Comparison of ENCODE assay signal across 10 cellular contexts in the genomic region with DNA sequence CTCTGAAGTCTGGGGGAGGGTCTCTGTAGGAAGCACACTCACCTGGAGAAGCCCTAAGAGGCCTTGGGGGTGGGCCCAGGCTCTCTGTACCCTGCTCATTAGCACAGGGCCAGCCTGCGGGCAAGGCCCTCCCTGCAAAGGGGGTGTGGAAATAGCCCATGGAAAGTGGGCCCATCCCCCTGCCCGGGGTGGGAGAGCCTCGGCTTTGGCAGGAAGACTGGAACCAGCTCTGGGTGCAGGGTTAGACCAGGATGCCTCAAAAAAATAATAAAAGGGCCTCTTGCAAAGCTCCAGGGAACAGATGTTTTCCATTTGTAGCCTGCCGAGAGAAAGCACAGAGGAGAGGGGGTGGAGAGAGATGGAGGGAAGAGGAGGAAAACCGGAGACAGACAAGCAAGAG.
A peak's percentile ranks its signal among the peaks of the same experiment; 100 is the strongest.
DNase-seq lines count a peak whose midpoint lies in the region; ATAC-seq and TF ChIP-seq lines count a peak whose summit lies in the region.
"Had no signal": no experiment of that assay in that cellular context is flagged by ENCODE, and none has a peak within 500 bp of the region (broad histone marks: within the 10 kb centered on the region; RNA-seq: fewer than 3 reads in every experiment).

No MANE protein-coding gene starts in this region.

- POLR2A ChIA-PET in activated B cell treated with CpG ODN at 0.5 μM for 24 hours (lab: Charles Lee) = no interaction called here

- no peaks in the 10 kb centered on the region for H3K9me3 ChIP-seq in left ventricle myocardium inferior (replicated peaks)

- no peak overlapping the region for H3K4me3 ChIP-seq in left ventricle myocardium inferior

- CTCF ChIA-PET in activated B cell treated with CpG ODN at 0.5 μM for 24 hours (lab: Charles Lee) = no interaction called here

- H3K27ac Mint-ChIP-seq in activated B cell treated with CpG ODN at 0.5 μM for 24 hours = peak overlapping the region; percentile 84
- H3K27ac Mint-ChIP-seq in stimulated activated effector memory CD8-positive, alpha-beta T cell treated with anti-CD3 and anti-CD28 coated beads, Interleukin-12 subunit alpha, Interleukin-12 subunit beta, amount 100 ng/mL, for 72 hours = peak overlapping the region; percentile 69
- H3K27ac Mint-ChIP-seq: activated CD8-positive, alpha-beta memory T cell treated with anti-CD3 and anti-CD28 coated beads, Interleukin-2, amount 10 ng/mL, durations not matched to agents 7 days and 5 days had no signal

- intact Hi-C loops in activated B cell treated with CpG ODN at 0.5 μM for 24 hours (cut with micrococcal nuclease) (no loop called here), left ventricle myocardium inferior (cut with micrococcal nuclease) (no loop called here)

- ATAC-seq in activated B cell treated with CpG ODN at 0.5 μM for 24 hours (ENCODE audit: low read depth) (no peak), HG03095 (IDR thresholded peaks at IDR 0.05; ENCODE audit: unreplicated experiment) (no peak), GM18498 (IDR thresholded peaks at IDR 0.05; ENCODE audit: unreplicated experiment) (no peak)
- ATAC-seq in stimulated activated effector memory CD8-positive, alpha-beta T cell treated with anti-CD3 and anti-CD28 coated beads, Interleukin-12 subunit alpha, Interleukin-12 subunit beta, amount 100 ng/mL, for 72 hours = no peak
- ATAC-seq: activated CD8-positive, alpha-beta memory T cell treated with anti-CD3 and anti-CD28 coated beads, Interleukin-2, amount 10 ng/mL, durations not matched to agents 7 days and 5 days had no signal

- H3K27ac ChIP-seq in left ventricle myocardium inferior (replicated peaks) = peak overlapping the region; percentile 90

- DNase-seq in EH (ENCODE audit: low read depth) (peak; percentile 98), activated B cell treated with CpG ODN at 0.5 μM for 24 hours (no peak), left ventricle myocardium inferior (no peak), KG1 (lab: John Stamatoyannopoulos, UW) (no peak), D341Med (ENCODE audit: low spot score) (no peak)
- DNase-seq in stimulated activated effector memory CD8-positive, alpha-beta T cell treated with anti-CD3 and anti-CD28 coated beads, Interleukin-12 subunit alpha, Interleukin-12 subunit beta, amount 100 ng/mL, for 72 hours (ENCODE audit: low spot score in 2 of 2) = no peak
- DNase-seq: activated CD8-positive, alpha-beta memory T cell treated with anti-CD3 and anti-CD28 coated beads, Interleukin-2, amount 10 ng/mL, durations not matched to agents 7 days and 5 days; NCI-H226 had no signal

- H3K27me3 Mint-ChIP-seq in activated B cell treated with CpG ODN at 0.5 μM for 24 hours = no peaks in the 10 kb centered on the region
- H3K27me3 Mint-ChIP-seq: activated CD8-positive, alpha-beta memory T cell treated with anti-CD3 and anti-CD28 coated beads, Interleukin-2, amount 10 ng/mL, durations not matched to agents 7 days and 5 days had no signal

- peaks cover 47% of the 10 kb centered on the region for H3K4me1 Mint-ChIP-seq in activated B cell treated with CpG ODN at 0.5 μM for 24 hours
- peaks cover 25% of the 10 kb centered on the region for H3K4me1 Mint-ChIP-seq in stimulated activated effector memory CD8-positive, alpha-beta T cell treated with anti-CD3 and anti-CD28 coated beads, Interleukin-12 subunit alpha, Interleukin-12 subunit beta, amount 100 ng/mL, for 72 hours

- H3K27me3 ChIP-seq in left ventricle myocardium inferior (ENCODE audit: low read depth) = no peaks in the 10 kb centered on the region

- peaks cover 71% of the 10 kb centered on the region for H3K36me3 Mint-ChIP-seq in activated B cell treated with CpG ODN at 0.5 μM for 24 hours (ENCODE audit: low read depth)
- peaks cover 45% of the 10 kb centered on the region for H3K36me3 Mint-ChIP-seq in stimulated activated effector memory CD8-positive, alpha-beta T cell treated with anti-CD3 and anti-CD28 coated beads, Interleukin-12 subunit alpha, Interleukin-12 subunit beta, amount 100 ng/mL, for 72 hours

- no peaks in the 10 kb centered on the region for H3K9me3 Mint-ChIP-seq in activated B cell treated with CpG ODN at 0.5 μM for 24 hours
- no peaks in the 10 kb centered on the region for H3K9me3 Mint-ChIP-seq in stimulated activated effector memory CD8-positive, alpha-beta T cell treated with anti-CD3 and anti-CD28 coated beads, Interleukin-12 subunit alpha, Interleukin-12 subunit beta, amount 100 ng/mL, for 72 hours

- H3K4me3 Mint-ChIP-seq in activated B cell treated with CpG ODN at 0.5 μM for 24 hours = peak overlapping the region; percentile 44
- no peak overlapping the region for H3K4me3 Mint-ChIP-seq in stimulated activated effector memory CD8-positive, alpha-beta T cell treated with anti-CD3 and anti-CD28 coated beads, Interleukin-12 subunit alpha, Interleukin-12 subunit beta, amount 100 ng/mL, for 72 hours
- H3K4me3 Mint-ChIP-seq: activated CD8-positive, alpha-beta memory T cell treated with anti-CD3 and anti-CD28 coated beads, Interleukin-2, amount 10 ng/mL, durations not matched to agents 7 days and 5 days had no signal

- TF ChIP-seq CTCF in activated B cell treated with CpG ODN at 0.5 μM for 24 hours (IDR thresholded peaks at IDR 0.05) (no peak), left ventricle myocardium inferior (IDR thresholded peaks at IDR 0.05; ENCODE audit: borderline replicate concordance) (no peak)

- peaks cover 25% of the 10 kb centered on the region for H3K36me3 ChIP-seq in left ventricle myocardium inferior

- peaks cover 72% of the 10 kb centered on the region for H3K4me1 ChIP-seq in left ventricle myocardium inferior
